Comparison of ENCODE assay signal across 8 cellular contexts in the genomic region with DNA sequence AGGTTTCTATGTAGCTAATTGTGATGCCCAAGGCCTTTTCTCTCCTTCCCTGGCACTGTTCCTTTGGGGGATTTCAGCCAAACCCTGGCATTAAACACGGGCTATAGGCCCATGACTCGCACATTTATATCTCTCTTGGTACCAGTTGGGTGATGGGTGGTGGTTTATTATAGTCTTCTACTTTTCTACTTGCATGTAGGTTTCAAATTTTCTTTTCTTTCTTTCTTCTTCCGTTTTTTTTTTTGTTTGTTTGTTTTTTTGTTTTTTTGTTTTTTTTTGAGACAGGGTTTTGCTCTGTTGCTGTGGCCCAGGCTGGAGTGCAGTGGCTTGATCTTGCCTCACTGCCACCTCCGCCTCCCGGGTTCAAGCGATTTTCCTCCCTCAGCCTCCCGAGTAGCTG. TPM values are rescaled to one million over a fixed set of nuclear protein-coding genes. Genes with fewer than 3 reads are reported as not detected.
A peak's percentile ranks its signal among the peaks of the same experiment; 100 is the strongest.
DNase-seq lines count a peak whose midpoint lies in the region; ATAC-seq and TF ChIP-seq lines count a peak whose summit lies in the region.

No MANE protein-coding gene starts in this region.

- H3K27ac ChIP-seq in coronary artery, result peak overlapping the region; percentile 82 to 95

- H3K27me3 Mint-ChIP-seq in CD14-positive monocyte (ENCODE audit: low read depth in 3 of 3) (peaks cover 0 to 1% (median 0%) of the 10 kb centered on the region in 3 donors), nephron progenitor cell (ENCODE audit: low read depth, poor library complexity) (peaks cover 13% of the 10 kb centered on the region)

- H3K9me3 ChIP-seq in MG63, result no peaks in the 10 kb centered on the region

- H3K4me3 ChIP-seq in MG63 (peak overlapping the region; percentile 87), coronary artery (peak overlapping the region; percentile 95)

- peak overlapping the region; percentile 98 to 99 for H3K4me3 Mint-ChIP-seq in CD14-positive monocyte
- peak overlapping the region; percentile 92 for H3K4me3 Mint-ChIP-seq in nephron progenitor cell

- H3K9me3 Mint-ChIP-seq in CD14-positive monocyte, result no peaks in the 10 kb centered on the region
- no peaks in the 10 kb centered on the region for H3K9me3 Mint-ChIP-seq in nephron progenitor cell

- peak overlapping the region; percentile 95 to 100 (median 100) for H3K27ac Mint-ChIP-seq in CD14-positive monocyte
- no peak overlapping the region for H3K27ac Mint-ChIP-seq in nephron progenitor cell

- DNase-seq in CD14-positive monocyte (ENCODE audit: low spot score), result no peak
- peak; percentile 42 for DNase-seq in MG63
- DNase-seq in coronary artery (ENCODE audit: low spot score), result no peak
- no peak for DNase-seq in nephron progenitor cell
- no peak for DNase-seq in islet precursor cell
- no peak for DNase-seq in AG08395 (ENCODE audit: low spot score)
- no peak for DNase-seq in central memory CD4-positive, alpha-beta T cell

- ATAC-seq in HG03432 (IDR thresholded peaks at IDR 0.05; ENCODE audit: unreplicated experiment), result no peak

- 0 out of 2 replicates have a peak, but pooled peaks cover 3% of the 10 kb centered on the region for H3K36me3 ChIP-seq in MG63

- TF ChIP-seq CTCF in CD14-positive monocyte (IDR thresholded peaks at IDR 0.05) (no peak), coronary artery (IDR thresholded peaks at IDR 0.05) (no peak), nephron progenitor cell (IDR thresholded peaks at IDR 0.05) (no peak)

- H3K4me1 Mint-ChIP-seq in CD14-positive monocyte (peaks cover 84% of the 10 kb centered on the region), nephron progenitor cell (peaks cover 39% of the 10 kb centered on the region)

- H3K36me3 Mint-ChIP-seq in CD14-positive monocyte, result peaks cover 55 to 68% of the 10 kb centered on the region in 2 donors
- peaks cover 16% of the 10 kb centered on the region for H3K36me3 Mint-ChIP-seq in nephron progenitor cell (ENCODE audit: low read depth)

- no peaks in the 10 kb centered on the region for H3K27me3 ChIP-seq in MG63

- intact Hi-C loops in CD14-positive monocyte (cut with micrococcal nuclease), result loop anchor here (2.0 to 5.0 kb wide), 4 partner anchors 35 to 68 kb away; partner anchors contain the start of gene IFNAR1 (in 1 of the 2)

RNA-seq across cellular contexts. Expression of gene IL10RB, which starts 1.1 kb away (rescaled TPM):
- polyA plus RNA-seq in CD14-positive monocyte, result 100 to 1,000 TPM; 212 to 225 TPM
- 44.5 and 64.3 TPM in 2 replicates for total RNA-seq in MG63 (2014; rRNA removed; shearing (Covaris generic); ENCODE audit: low replicate concordance)

RNA-seq across cellular contexts. Expression of gene IFNAR2, which starts 37.5 kb away (rescaled TPM):
- 10 to 100 TPM; 47.7 to 79.8 TPM for polyA plus RNA-seq in CD14-positive monocyte
- total RNA-seq in MG63 (2014; rRNA removed; shearing (Covaris generic); ENCODE audit: low replicate concordance), result 2.6 and 5.8 TPM in 2 replicates

RNA-seq across cellular contexts. Expression of gene IFNAR1, which starts 57.5 kb away (rescaled TPM):
- polyA plus RNA-seq in CD14-positive monocyte, result 10 to 100 TPM; 56.2 to 95.3 TPM
- total RNA-seq in MG63 (2014; rRNA removed; shearing (Covaris generic); ENCODE audit: low replicate concordance), result 1.7 and 6.6 TPM in 2 replicates
